Comparison of ENCODE assay signal across 25 cellular contexts in genomic region chr4:48216563-48216962, GRCh38. TPM values are rescaled to one million over a fixed set of nuclear protein-coding genes. Genes with fewer than 3 reads are reported as not detected.
DNase-seq lines count a peak whose midpoint lies in the region; ATAC-seq, FAIRE-seq and TF ChIP-seq lines count a peak whose summit lies in the region.
"Had no signal": no experiment of that assay in that cellular context is flagged by ENCODE, and none has a peak within 500 bp of the region (broad histone marks: within the 10 kb centered on the region; RNA-seq: fewer than 3 reads in every experiment).

No MANE protein-coding gene starts in this region.

- ATAC-seq in activated T-cell treated with anti-CD3 and anti-CD28 coated beads, Interleukin-2, amount 50 U/mL, for 72 hours (replicated peaks in 1 of 2) = no peak
- ATAC-seq in IMR-90 (ENCODE audit: low read depth) (no peak), memory B cell (ENCODE audit: low read depth) (no peak)
- ATAC-seq in activated CD4-positive, alpha-beta T cell treated with anti-CD3 and anti-CD28 coated beads for 36 hours = no peak
- ATAC-seq: GM23338, HCT116 had no signal

- H3K36me3 ChIP-seq in IMR-90 (ENCODE audit: control insufficient read depth, insufficient read depth, low read length) (no peaks in the 10 kb centered on the region), astrocyte (ENCODE audit: insufficient read depth, low read length) (no peaks in the 10 kb centered on the region)

- H2AFZ ChIP-seq in IMR-90 (replicated peaks; ENCODE audit: low read length, poor library complexity) (no peak overlapping the region), astrocyte (ENCODE audit: low read depth, low read length) (no peak overlapping the region)
- H2AFZ ChIP-seq: GM23338 had no signal

- peak overlapping the region; percentile 24 for H3K27ac Mint-ChIP-seq in activated T-cell treated with anti-CD3 and anti-CD28 coated beads, Interleukin-2, amount 50 U/mL, for 72 hours
- H3K27ac Mint-ChIP-seq in astrocyte (ENCODE audit: unreplicated experiment) = no peak overlapping the region
- H3K27ac Mint-ChIP-seq in memory B cell = peak overlapping the region; percentile 12
- H3K27ac Mint-ChIP-seq in activated CD4-positive, alpha-beta T cell treated with anti-CD3 and anti-CD28 coated beads for 36 hours = no peak overlapping the region
- H3K27ac Mint-ChIP-seq: CD4-positive, alpha-beta memory T cell; GM23338; H9 had no signal

- dilution Hi-C loops in IMR-90 (cut with HindIII; ENCODE audit: low sequenced_read_pairs, unreplicated experiment) = no loop called here

- H3K9me3 ChIP-seq in IMR-90 (ENCODE audit: control insufficient read depth, insufficient read depth, low read length) (no peaks in the 10 kb centered on the region), astrocyte (ENCODE audit: insufficient read depth, low read depth, low read length) (no peaks in the 10 kb centered on the region)

- no peak overlapping the region for H3K9ac ChIP-seq in IMR-90 (ENCODE audit: low read depth, low read length)
- H3K9ac ChIP-seq in astrocyte (ENCODE audit: low read length) = no peak overlapping the region

- no peak overlapping the region for H3K4me3 ChIP-seq in IMR-90 (ENCODE audit: insufficient read depth, low read depth, low read length)
- H3K4me3 ChIP-seq in astrocyte (ENCODE audit: insufficient read depth, low read depth, low read length) = no peak overlapping the region
- H3K4me3 ChIP-seq: GM23338 had no signal

- intact Hi-C loops in IMR-90 (cut with micrococcal nuclease) = no loop called here
- intact Hi-C loops in activated CD4-positive, alpha-beta T cell treated with anti-CD3 and anti-CD28 coated beads for 36 hours (cut with DNase I, micrococcal nuclease) = no loop called here

- H3K36me3 Mint-ChIP-seq in activated T-cell treated with anti-CD3 and anti-CD28 coated beads, Interleukin-2, amount 50 U/mL, for 72 hours (ENCODE audit: insufficient read depth in 2 of 2) = peaks cover 0 to 2% of the 10 kb centered on the region in 2 donors
- H3K36me3 Mint-ChIP-seq in astrocyte (ENCODE audit: low read depth, unreplicated experiment) = no peaks in the 10 kb centered on the region
- H3K36me3 Mint-ChIP-seq in memory B cell = peaks cover 12% of the 10 kb centered on the region
- peaks cover 3% of the 10 kb centered on the region for H3K36me3 Mint-ChIP-seq in activated CD4-positive, alpha-beta T cell treated with anti-CD3 and anti-CD28 coated beads for 36 hours (ENCODE audit: low read depth)

- no peak overlapping the region for H4K8ac ChIP-seq in IMR-90 (ENCODE audit: low read depth in 2 of 2, low read length in 2 of 2)

- TF ChIP-seq RAD21 in IMR-90 (IDR thresholded peaks at IDR 0.05; ENCODE audit: low read length) = no peak

- H3K27me3 Mint-ChIP-seq in activated T-cell treated with anti-CD3 and anti-CD28 coated beads, Interleukin-2, amount 50 U/mL, for 72 hours (ENCODE audit: low read depth) = no peaks in the 10 kb centered on the region
- H3K27me3 Mint-ChIP-seq in astrocyte (ENCODE audit: low read depth, unreplicated experiment) (no peaks in the 10 kb centered on the region), memory B cell (no peaks in the 10 kb centered on the region)
- no peaks in the 10 kb centered on the region for H3K27me3 Mint-ChIP-seq in activated CD4-positive, alpha-beta T cell treated with anti-CD3 and anti-CD28 coated beads for 36 hours

- CTCF ChIA-PET in IMR-90 (lab: Yijun Ruan, JAX) = interaction anchor here (0.6 kb wide), 1 partner anchor 24 kb away, joined by 3 read pairs; no protein-coding TSS in a partner anchor
- CTCF ChIA-PET in activated CD4-positive, alpha-beta T cell treated with anti-CD3 and anti-CD28 coated beads for 36 hours (lab: Charles Lee) = interaction anchor here (0.6 kb wide), 1 partner anchor 57 kb away, joined by 4 read pairs; no protein-coding TSS in a partner anchor

- H3K27me3 ChIP-seq in IMR-90 (ENCODE audit: control insufficient read depth, insufficient read depth, low read length) (no peaks in the 10 kb centered on the region), astrocyte (ENCODE audit: insufficient read depth, low read length) (no peaks in the 10 kb centered on the region)

- H3K4me3 Mint-ChIP-seq in activated T-cell treated with anti-CD3 and anti-CD28 coated beads, Interleukin-2, amount 50 U/mL, for 72 hours = no peak overlapping the region
- no peak overlapping the region for H3K4me3 Mint-ChIP-seq in astrocyte (ENCODE audit: unreplicated experiment)
- no peak overlapping the region for H3K4me3 Mint-ChIP-seq in memory B cell
- no peak overlapping the region for H3K4me3 Mint-ChIP-seq in activated CD4-positive, alpha-beta T cell treated with anti-CD3 and anti-CD28 coated beads for 36 hours
- H3K4me3 Mint-ChIP-seq: CD4-positive, alpha-beta memory T cell; GM23338; H9 had no signal

- in situ Hi-C loops in IMR-90 (cut with MboI; ENCODE audit: low sequenced_read_pairs) = no loop called here

- H4K20me1 ChIP-seq in IMR-90 (ENCODE audit: insufficient read depth, low read length) = no peaks in the 10 kb centered on the region
- no peaks in the 10 kb centered on the region for H4K20me1 ChIP-seq in astrocyte (ENCODE audit: insufficient read depth, low read length)

- H2BK5ac ChIP-seq in IMR-90 (ENCODE audit: low read depth, low read length, poor library complexity, severe bottlenecking) = no peak overlapping the region

- TF ChIP-seq CTCF in IMR-90 (conservative IDR thresholded peaks at IDR 0.05; ENCODE audit: low read depth, low read length) (no peak), astrocyte (IDR thresholded peaks at IDR 0.05; ENCODE audit: insufficient read depth, low read depth, low read length) (no peak)

- no peak for TF ChIP-seq POLR2A in IMR-90 (IDR thresholded peaks at IDR 0.05; ENCODE audit: low read depth, low read length)

- H3K27ac ChIP-seq in IMR-90 (ENCODE audit: insufficient read depth, low read length) (no peak overlapping the region), astrocyte (ENCODE audit: low read depth, low read length) (no peak overlapping the region)
- H3K27ac ChIP-seq: 22Rv1 had no signal

- H3K23ac ChIP-seq in IMR-90 (ENCODE audit: low read depth, low read length) = no peak overlapping the region

- H2BK15ac ChIP-seq in IMR-90 (ENCODE audit: low read depth, low read length) = no peak overlapping the region

- H3K9me3 Mint-ChIP-seq in activated T-cell treated with anti-CD3 and anti-CD28 coated beads, Interleukin-2, amount 50 U/mL, for 72 hours = no peaks in the 10 kb centered on the region
- H3K9me3 Mint-ChIP-seq in astrocyte (ENCODE audit: unreplicated experiment) (peaks cover 9% of the 10 kb centered on the region), memory B cell (no peaks in the 10 kb centered on the region)
- no peaks in the 10 kb centered on the region for H3K9me3 Mint-ChIP-seq in activated CD4-positive, alpha-beta T cell treated with anti-CD3 and anti-CD28 coated beads for 36 hours (ENCODE audit: low read depth)
- H3K9me3 Mint-ChIP-seq: CD4-positive, alpha-beta memory T cell; GM23338; H9 had no signal

- no peak overlapping the region for H3K4ac ChIP-seq in IMR-90 (ENCODE audit: low read depth, low read length)

- DNase-seq in activated T-cell treated with anti-CD3 and anti-CD28 coated beads, Interleukin-2, amount 50 U/mL, for 72 hours = no peak
- no peak for DNase-seq in activated T-cell treated with anti-CD3 and anti-CD28 coated beads, Interleukin-2, amount 50 U/mL, for 48 hours
- DNase-seq in IMR-90 = no peak
- no peak for DNase-seq in astrocyte (ENCODE audit: low read depth)
- no peak for DNase-seq in memory B cell (ENCODE audit: low spot score in 2 of 2)
- no peak for DNase-seq in activated CD4-positive, alpha-beta T cell treated with anti-CD3 and anti-CD28 coated beads for 36 hours
- no peak for DNase-seq in NCI-H146 (lab: John Stamatoyannopoulos, UW)
- no peak for DNase-seq in activated CD8-positive, alpha-beta memory T cell treated with anti-CD3 and anti-CD28 coated beads for 24 hours
- DNase-seq: ACHN; AML-193; C1 segment of cervical spinal cord; Calu3; CD4-positive, alpha-beta memory T cell; COR-L47; DMS53; DMS79 treated with DMSO at 0.1 percent for 48 hours; GF-D8; H9 had no signal

- BruUV-seq in IMR-90 (replicated peaks; lab: Mats Ljungman, UMichigan) = no TSS peak

- no peak overlapping the region for H2BK120ac ChIP-seq in IMR-90 (ENCODE audit: low read depth, low read length)

- peak; percentile 26 for FAIRE-seq in astrocyte (lab: Jason Lieb, UNC)
- FAIRE-seq: A204.1, GM12891, GM18507 had no signal

- H2AK5ac ChIP-seq in IMR-90 (ENCODE audit: low read depth, low read length) = no peak overlapping the region

- H3K14ac ChIP-seq in IMR-90 (replicated peaks; ENCODE audit: low read depth, low read length) = no peak overlapping the region

- H3K56ac ChIP-seq in IMR-90 (ENCODE audit: extremely low read depth, insufficient read depth, low read length) = no peak overlapping the region

- H3K4me1 ChIP-seq in IMR-90 (ENCODE audit: control insufficient read depth, insufficient read depth, low read length) = no peaks in the 10 kb centered on the region
- no peaks in the 10 kb centered on the region for H3K4me1 ChIP-seq in astrocyte (ENCODE audit: insufficient read depth, low read length)

- H3K4me1 Mint-ChIP-seq in activated T-cell treated with anti-CD3 and anti-CD28 coated beads, Interleukin-2, amount 50 U/mL, for 72 hours (ENCODE audit: low read depth) = peaks cover 11% of the 10 kb centered on the region
- H3K4me1 Mint-ChIP-seq in astrocyte (ENCODE audit: low read depth, unreplicated experiment) = no peaks in the 10 kb centered on the region
- H3K4me1 Mint-ChIP-seq in memory B cell = peaks cover 9% of the 10 kb centered on the region
- peaks cover 2% of the 10 kb centered on the region for H3K4me1 Mint-ChIP-seq in activated CD4-positive, alpha-beta T cell treated with anti-CD3 and anti-CD28 coated beads for 36 hours
- H3K4me1 Mint-ChIP-seq: GM23338, H9 had no signal

- H4K91ac ChIP-seq in IMR-90 (ENCODE audit: insufficient read depth, low read depth, low read length) = no peak overlapping the region

- H2BK20ac ChIP-seq in IMR-90 (ENCODE audit: low read depth, low read length) = no peak overlapping the region

- no peak overlapping the region for H3K4me2 ChIP-seq in IMR-90 (ENCODE audit: low read depth, low read length)
- no peak overlapping the region for H3K4me2 ChIP-seq in astrocyte (ENCODE audit: low read length)
- H3K4me2 ChIP-seq: GM23338 had no signal

- H3K9me1 ChIP-seq in IMR-90 (ENCODE audit: insufficient read depth, low read length) = no peaks in the 10 kb centered on the region

- H2AK9ac ChIP-seq in IMR-90 (replicated peaks; ENCODE audit: low read depth, low read length, poor library complexity) = no peak overlapping the region

- WGBS in IMR-90 (ENCODE audit: extremely low coverage in 2 of 2, insufficient read length in 1 of 2), 2 experiments = no CpG with 5 or more reads among the region's 1 CpG

- no peak overlapping the region for H4K5ac ChIP-seq in IMR-90 (ENCODE audit: low read depth, low read length)

- H3K18ac ChIP-seq in IMR-90 (ENCODE audit: low read depth, low read length) = no peak overlapping the region

- no peaks in the 10 kb centered on the region for H3K79me1 ChIP-seq in IMR-90 (ENCODE audit: low read depth in 1 of 2, low read length in 2 of 2)

- POLR2A ChIA-PET in IMR-90 (lab: Charles Lee; ENCODE audit: unreplicated experiment) = no interaction called here
- POLR2A ChIA-PET in activated CD4-positive, alpha-beta T cell treated with anti-CD3 and anti-CD28 coated beads for 36 hours (lab: Charles Lee) = no interaction called here

- H3K79me2 ChIP-seq in astrocyte (ENCODE audit: insufficient read depth, low read length) = no peaks in the 10 kb centered on the region

RNA-seq across cellular contexts. Expression of gene TEC, which starts 53.1 kb away (rescaled TPM):
- total RNA-seq in activated T-cell treated with anti-CD3 and anti-CD28 coated beads, Interleukin-2, amount 50 U/mL, for 72 hours = 1 to 10 TPM; 2.2 to 4.6 TPM
- total RNA-seq in IMR-90 (2012; rRNA removed) (0.54 and 1.1 TPM in 2 replicates), astrocyte (0.61 and 0.91 TPM in 2 replicates)
- polyA plus RNA-seq in IMR-90 (2012; rRNA removed) = 0.16 and 0.39 TPM in 2 replicates
- 0.03 and 0.04 TPM in 2 replicates for polyA plus RNA-seq in IMR-90 (2012; cell fraction: cytosol; rRNA removed)
- 0.10 and 0.65 TPM in 2 replicates for polyA plus RNA-seq in IMR-90 (2012; cell fraction: nucleus; rRNA removed; ENCODE audit: low replicate concordance)
- 1 to 10 TPM; 3.5 to 4.3 TPM for total RNA-seq in activated CD4-positive, alpha-beta T cell treated with anti-CD3 and anti-CD28 coated beads for 36 hours
- total RNA-seq: G401 had no signal

Comparison
In these comparisons a context has a peak if more than half of its experiments do, and no peak if none do; other contexts are left out.
1. H3K27ac Mint-ChIP-seq: peak in activated T-cell treated with anti-CD3 and anti-CD28 coated beads, Interleukin-2, amount 50 U/mL, for 72 hours (single experiment) and memory B cell (single experiment); none in astrocyte (single experiment) and activated CD4-positive, alpha-beta T cell treated with anti-CD3 and anti-CD28 coated beads for 36 hours (single experiment).